In the genomic region with DNA sequence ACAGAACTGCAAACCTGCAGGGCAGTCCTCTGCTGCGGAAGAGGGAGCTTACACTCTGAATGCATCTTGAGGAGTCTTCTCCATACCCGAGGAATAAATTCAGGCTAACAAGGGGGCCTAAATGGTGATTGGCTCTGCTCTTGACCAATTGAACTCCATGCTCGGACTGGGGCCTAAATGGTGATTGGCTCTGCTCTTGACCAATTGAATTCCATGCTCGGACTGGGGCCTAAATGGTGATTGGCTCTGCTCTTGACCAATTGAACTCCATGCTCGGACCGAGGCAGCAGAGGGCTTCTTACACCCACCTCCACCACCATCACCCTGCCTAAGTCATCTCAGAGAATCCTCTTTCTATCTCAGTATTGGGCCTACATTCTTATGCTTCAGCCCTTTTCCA, we compare ENCODE assay signal across 4 cellular contexts. TPM values are rescaled to one million over a fixed set of nuclear protein-coding genes. Genes with fewer than 3 reads are reported as not detected.
"Had no signal": no experiment of that assay in that cellular context is flagged by ENCODE, and none has a peak within 500 bp of the region (broad histone marks: within the 10 kb centered on the region; RNA-seq: fewer than 3 reads in every experiment).

No MANE protein-coding gene starts in this region.

RNA-seq across cellular contexts. Expression of a gene that starts 18.4 kb away (rescaled TPM):
- total RNA-seq: H4, H7 had no signal
- polyA plus RNA-seq: GM23338, IgD-negative memory B cell had no signal
